31 cellular contexts compared by ENCODE assay signal in genomic region chr9:37806271-37806670, GRCh38. TPM values are rescaled to one million over a fixed set of nuclear protein-coding genes. Genes with fewer than 3 reads are reported as not detected.
DNase-seq lines count a peak whose midpoint lies in the region; ATAC-seq and TF ChIP-seq lines count a peak whose summit lies in the region.
"Had no signal": no experiment of that assay in that cellular context is flagged by ENCODE, and none has a peak within 500 bp of the region (broad histone marks: within the 10 kb centered on the region; RNA-seq: fewer than 3 reads in every experiment).

No MANE protein-coding gene starts in this region.

- H3K36me3 ChIP-seq in GM23338 (ENCODE audit: insufficient read depth) = no peaks in the 10 kb centered on the region
- H3K36me3 ChIP-seq: uterus had no signal

- H3K36me3 Mint-ChIP-seq in GM23338 (ENCODE audit: low read depth) (no peaks in the 10 kb centered on the region), brain (peaks cover 68% of the 10 kb centered on the region), progenitor cell of endocrine pancreas (ENCODE audit: insufficient read depth) (peaks cover 1% of the 10 kb centered on the region), T-helper 17 cell (ENCODE audit: low read depth) (peaks cover 2% of the 10 kb centered on the region)

- DNase-seq in GM23338 (ENCODE audit: low spot score) (peak; percentile 27), NCI-H2171 treated with DMSO at 0.1 percent for 48 hours (lab: John Stamatoyannopoulos, UW) (peak; percentile 90), progenitor cell of endocrine pancreas (ENCODE audit: low spot score, unreplicated experiment) (no peak), T-helper 17 cell (no peak)
- DNase-seq: activated CD4-positive, alpha-beta T cell treated with anti-CD3 and anti-CD28 coated beads for 48 hours; activated CD8-positive, alpha-beta memory T cell treated with anti-CD3 and anti-CD28 coated beads for 24 hours; amniotic stem cell; brain microvascular endothelial cell; cerebellar nuclear complex; dermis blood vessel endothelial cell; foreskin fibroblast; heart left ventricle; Karpas-422; naive B cell; NCI-H1436; NCI-H82; nucleus accumbens; SIG-M5; uterus had no signal

- no peak overlapping the region for H3K27ac Mint-ChIP-seq in GM23338
- H3K27ac Mint-ChIP-seq in brain = peak overlapping the region; percentile 11 to 80 (median 53)
- H3K27ac Mint-ChIP-seq in progenitor cell of endocrine pancreas = peak overlapping the region; percentile 20
- no peak overlapping the region for H3K27ac Mint-ChIP-seq in T-helper 17 cell
- H3K27ac Mint-ChIP-seq: activated naive CD4-positive, alpha-beta T cell treated with anti-CD3 and anti-CD28 coated beads, Interleukin-2, amount 50 U/mL, for 24 hours; mesothelial cell of epicardium; stimulated activated naive CD8-positive, alpha-beta T cell treated with anti-CD3 and anti-CD28 coated beads, Interleukin-15, Interleukin-2, amounts not matched to agents 100 ng/mL and 50 ng/mL, for 24 hours had no signal

- H3K4me1 ChIP-seq in GM23338 (ENCODE audit: insufficient read depth) = peaks cover 16% of the 10 kb centered on the region

- no peak for TF ChIP-seq CTCF in GM23338 (conservative IDR thresholded peaks at IDR 0.05; ENCODE audit: low read depth in 2 of 2)
- TF ChIP-seq CTCF in brain (conservative IDR thresholded peaks at IDR 0.05) = no peak
- no peak for TF ChIP-seq CTCF in progenitor cell of endocrine pancreas (IDR thresholded peaks at IDR 0.05; ENCODE audit: unreplicated experiment)

- H3K4me1 Mint-ChIP-seq in GM23338 = peaks cover 14% of the 10 kb centered on the region; the same call in 2 of the 3 replicates
- peaks cover 47% of the 10 kb centered on the region for H3K4me1 Mint-ChIP-seq in brain
- peaks cover 16% of the 10 kb centered on the region for H3K4me1 Mint-ChIP-seq in progenitor cell of endocrine pancreas (ENCODE audit: low read depth)
- peaks cover 27% of the 10 kb centered on the region for H3K4me1 Mint-ChIP-seq in T-helper 17 cell

- peaks cover 4% of the 10 kb centered on the region; the same call in 1 of the 2 replicates for H3F3A ChIP-seq in GM23338 (replicated peaks; ENCODE audit: low read depth)

- no peak overlapping the region for H3K4me2 ChIP-seq in GM23338
- H3K4me2 ChIP-seq: BLaER1, smooth muscle cell had no signal

- peaks cover 41% of the 10 kb centered on the region for H3K79me2 ChIP-seq in GM23338 (replicated peaks; ENCODE audit: insufficient read depth)

- H3K27ac ChIP-seq in GM23338 (ENCODE audit: low read depth) = no peak overlapping the region
- H3K27ac ChIP-seq: BLaER1, brain microvascular endothelial cell, esophagus muscularis mucosa, heart left ventricle, HL-60, uterus, VCaP had no signal

- H3K9me3 ChIP-seq in T-helper 17 cell (ENCODE audit: control insufficient read depth, low read length, poor library complexity, severe bottlenecking) = no peaks in the 10 kb centered on the region
- H3K9me3 ChIP-seq: BLaER1, esophagus muscularis mucosa, heart left ventricle, uterus had no signal

- H3K9me3 Mint-ChIP-seq in GM23338 = no peaks in the 10 kb centered on the region; the same call in 2 of the 3 replicates
- H3K9me3 Mint-ChIP-seq in brain = no peaks in the 10 kb centered on the region
- no peaks in the 10 kb centered on the region for H3K9me3 Mint-ChIP-seq in progenitor cell of endocrine pancreas (ENCODE audit: low read depth)
- H3K9me3 Mint-ChIP-seq: activated naive CD4-positive, alpha-beta T cell treated with anti-CD3 and anti-CD28 coated beads, Interleukin-2, amount 50 U/mL, for 24 hours; stimulated activated naive CD8-positive, alpha-beta T cell treated with anti-CD3 and anti-CD28 coated beads, Interleukin-15, Interleukin-2, amounts not matched to agents 100 ng/mL and 50 ng/mL, for 24 hours had no signal

- H2AFZ ChIP-seq in GM23338 = no peak overlapping the region

- peak; percentile 44 for ATAC-seq in GM23338
- ATAC-seq in HG03039 (IDR thresholded peaks at IDR 0.05; ENCODE audit: unreplicated experiment) = no peak
- ATAC-seq in T-helper 17 cell = no peak
- ATAC-seq in GM19351 (IDR thresholded peaks at IDR 0.05; ENCODE audit: unreplicated experiment) = no peak
- ATAC-seq: GM12878, heart left ventricle had no signal

- H3K9me2 ChIP-seq in GM23338 (ENCODE audit: insufficient read depth) = no peaks in the 10 kb centered on the region

- H3K27me3 Mint-ChIP-seq in GM23338 (ENCODE audit: insufficient read depth, low read depth, poor library complexity) = no peaks in the 10 kb centered on the region
- H3K27me3 Mint-ChIP-seq in brain = peaks cover 3% of the 10 kb centered on the region
- H3K27me3 Mint-ChIP-seq in progenitor cell of endocrine pancreas = no peaks in the 10 kb centered on the region
- no peaks in the 10 kb centered on the region for H3K27me3 Mint-ChIP-seq in T-helper 17 cell
- H3K27me3 Mint-ChIP-seq: activated naive CD4-positive, alpha-beta T cell treated with anti-CD3 and anti-CD28 coated beads, Interleukin-2, amount 50 U/mL, for 24 hours; naive B cell; stimulated activated naive CD8-positive, alpha-beta T cell treated with anti-CD3 and anti-CD28 coated beads, Interleukin-15, Interleukin-2, amounts not matched to agents 100 ng/mL and 50 ng/mL, for 24 hours had no signal

- peaks cover 10% of the 10 kb centered on the region; the same call in 1 of the 2 replicates for H4K20me1 ChIP-seq in GM23338 (replicated peaks; ENCODE audit: insufficient read depth)

- H3K4me3 Mint-ChIP-seq in GM23338 (no peak overlapping the region), brain (peak overlapping the region; percentile 10 to 61 (median 23)), progenitor cell of endocrine pancreas (ENCODE audit: low read depth) (no peak overlapping the region), T-helper 17 cell (no peak overlapping the region)
- H3K4me3 Mint-ChIP-seq: activated naive CD4-positive, alpha-beta T cell treated with anti-CD3 and anti-CD28 coated beads, Interleukin-2, amount 50 U/mL, for 24 hours; mesothelial cell of epicardium; stimulated activated naive CD8-positive, alpha-beta T cell treated with anti-CD3 and anti-CD28 coated beads, Interleukin-15, Interleukin-2, amounts not matched to agents 100 ng/mL and 50 ng/mL, for 24 hours had no signal

- H3K4me3 ChIP-seq in GM23338 = no peak overlapping the region
- H3K4me3 ChIP-seq: BLaER1, esophagus muscularis mucosa, GM12878, heart left ventricle, smooth muscle cell, uterus had no signal

- no peaks in the 10 kb centered on the region for H3K27me3 ChIP-seq in GM23338 (ENCODE audit: insufficient read depth)
- H3K27me3 ChIP-seq: BLaER1, brain microvascular endothelial cell, esophagus muscularis mucosa, heart left ventricle, uterus had no signal

TF ChIP-seq in GM23338, 12 proteins besides CTCF, POLR2A, EP300 and RAD21 (continues in another document):
- TF ChIP-seq ZNF331 (CRISPR knock-in tag; IDR thresholded peaks at IDR 0.05; ENCODE audit: low read depth) (no peak), STAT1 (IDR thresholded peaks at IDR 0.05; ENCODE audit: unreplicated experiment) (no peak), NANOG (IDR thresholded peaks at IDR 0.05; ENCODE audit: borderline replicate concordance) (no peak), EZH2 (IDR thresholded peaks at IDR 0.05; ENCODE audit: low read depth, unreplicated experiment) (no peak), CREB1 (CRISPR knock-in tag; IDR thresholded peaks at IDR 0.05; ENCODE audit: low read depth) (no peak), ZNF114 (CRISPR knock-in tag; IDR thresholded peaks at IDR 0.05) (no peak), JUNB (IDR thresholded peaks at IDR 0.05; ENCODE audit: unreplicated experiment) (no peak)

RNA-seq across cellular contexts. Expression of gene DCAF10, which starts 5.7 kb away (rescaled TPM):
- total RNA-seq in GM23338 (2014; rRNA removed; shearing (Covaris generic)) = 11.5 and 14.3 TPM in 2 replicates
- polyA plus RNA-seq in GM23338 (2016; fragmentation: Nextera tagmentation; extraction: Ambion mirVana) (6.2 and 6.6 TPM in 2 replicates), brain (ENCODE audit: insufficient read depth, low read depth, low replicate concordance) (25.3 TPM)
- total RNA-seq in progenitor cell of endocrine pancreas (27.3 and 29.4 TPM in 2 replicates), T-helper 17 cell (10 to 100 TPM; 12.1 to 13.0 TPM)

RNA-seq across cellular contexts. Expression of gene EXOSC3, which starts 21.4 kb away (rescaled TPM):
- 59.9 and 62.3 TPM in 2 replicates for total RNA-seq in GM23338 (2014; rRNA removed; shearing (Covaris generic))
- polyA plus RNA-seq in GM23338 (2016; fragmentation: Nextera tagmentation; extraction: Ambion mirVana) = 143 and 149 TPM in 2 replicates
- 38.9 TPM for polyA plus RNA-seq in brain (ENCODE audit: insufficient read depth, low read depth, low replicate concordance)
- 55.7 and 61.8 TPM in 2 replicates for total RNA-seq in progenitor cell of endocrine pancreas
- 10 to 100 TPM; 26.2 to 34.6 TPM for total RNA-seq in T-helper 17 cell

RNA-seq across cellular contexts. Expression of gene TRMT10B, which starts 52.7 kb away (rescaled TPM):
- total RNA-seq in GM23338 (2014; rRNA removed; shearing (Covaris generic)) = 3.1 and 3.4 TPM in 2 replicates
- 10.8 and 12.2 TPM in 2 replicates for polyA plus RNA-seq in GM23338 (2016; fragmentation: Nextera tagmentation; extraction: Ambion mirVana)
- polyA plus RNA-seq in brain (ENCODE audit: insufficient read depth, low read depth, low replicate concordance) = 7.0 TPM
- 12.1 and 13.6 TPM in 2 replicates for total RNA-seq in progenitor cell of endocrine pancreas
- 10 to 100 TPM; 10.6 to 11.5 TPM for total RNA-seq in T-helper 17 cell

Comparison
In these comparisons a context has a peak if more than half of its experiments do, and no peak if none do; other contexts are left out.
1. DNase-seq: peak in GM23338 (single experiment) and NCI-H2171 treated with DMSO at 0.1 percent for 48 hours (single experiment); none in progenitor cell of endocrine pancreas (single experiment) and T-helper 17 cell (0 of 3).
2. H3K27ac Mint-ChIP-seq: peak in brain (5 of 5) and progenitor cell of endocrine pancreas (single experiment); none in GM23338 (single experiment) and T-helper 17 cell (single experiment).
3. H3K4me3 Mint-ChIP-seq: peak in brain (5 of 5); none in GM23338 (single experiment), progenitor cell of endocrine pancreas (single experiment) and T-helper 17 cell (single experiment).